In the genomic region with DNA sequence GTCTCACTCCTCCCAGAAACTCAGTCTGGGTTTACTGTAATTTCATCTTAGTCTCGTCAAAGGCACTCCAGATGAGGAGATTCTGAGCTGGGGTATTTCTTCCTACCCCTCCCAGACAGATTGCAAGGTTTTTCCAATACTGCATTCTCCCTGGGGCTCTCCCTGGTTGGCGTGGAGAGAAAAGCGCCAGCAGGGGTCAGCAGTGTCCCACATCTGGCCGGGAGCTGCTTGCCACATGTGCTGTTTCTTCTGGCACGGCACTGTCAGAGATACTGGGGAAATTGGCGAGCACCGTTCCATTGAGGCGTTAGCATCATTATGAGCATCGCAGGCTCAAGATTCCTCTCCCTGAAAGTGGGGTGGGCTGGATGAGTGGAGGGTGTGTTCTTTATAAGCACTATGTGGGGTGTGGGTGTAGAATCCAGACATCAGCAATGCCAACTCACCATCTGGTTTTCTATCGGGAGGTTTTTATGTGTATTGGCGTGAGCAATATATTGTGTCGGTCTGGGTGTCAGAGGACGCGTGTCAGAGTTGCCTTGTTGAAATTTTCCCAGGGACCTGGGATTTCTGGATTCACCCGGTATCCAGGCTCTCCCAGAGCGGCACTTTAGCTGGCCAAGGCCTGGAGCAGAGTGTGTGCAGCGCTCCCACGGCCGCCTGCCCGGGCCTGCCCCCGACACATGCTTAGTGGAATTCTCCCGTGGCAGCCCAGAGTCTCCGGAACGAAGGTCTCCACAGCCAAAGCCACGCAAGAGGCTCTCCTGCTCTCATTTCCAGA, we compare ENCODE assay signal across 8 cellular contexts. TPM values are rescaled to one million over a fixed set of nuclear protein-coding genes. Genes with fewer than 3 reads are reported as not detected.
DNase-seq lines count a peak whose midpoint lies in the region; ATAC-seq and TF ChIP-seq lines count a peak whose summit lies in the region.

No MANE protein-coding gene starts in this region.

- no peak overlapping the region for H2AFZ ChIP-seq in HCT116 (ENCODE audit: low read depth, low read length, poor library complexity, severe bottlenecking)

- H3K36me3 ChIP-seq in HCT116 (ENCODE audit: control insufficient read depth in 1 of 2, insufficient read depth in 2 of 2, low read length in 2 of 2) = no peaks in the 10 kb centered on the region

- DNase-seq in C1 segment of cervical spinal cord (lab: John Stamatoyannopoulos, UW) (peak in 11 of 14 donors; percentile 24 to 82 (median 70)), HCT116 (ENCODE audit: low read depth, low spot score) (peak; percentile 45), NCI-H774 (lab: John Stamatoyannopoulos, UW) (peak; percentile 55), cardiac septum (ENCODE audit: low spot score) (peak; percentile 90), putamen (ENCODE audit: low spot score) (peak; percentile 81)
- DNase-seq in activated naive CD8-positive, alpha-beta T cell treated with anti-CD3 and anti-CD28 coated beads for 36 hours = peak; percentile 36

- H3K79me2 ChIP-seq in HCT116 (ENCODE audit: insufficient read depth, low read length) = no peaks in the 10 kb centered on the region

- TF ChIP-seq CTCF in HCT116 (IDR thresholded peaks at IDR 0.05 in 2 of 3, conservative IDR thresholded peaks at IDR 0.05 in 1 of 3; ENCODE audit: borderline replicate concordance in 1 of 3, insufficient read depth in 1 of 3, low read depth in 2 of 3, low read length in 2 of 3) = peak; percentile 85 to 89 (median 87)

- H3K36me3 Mint-ChIP-seq in activated naive CD8-positive, alpha-beta T cell treated with anti-CD3 and anti-CD28 coated beads for 36 hours = peaks cover 10% of the 10 kb centered on the region

- no peaks in the 10 kb centered on the region for H4K20me1 ChIP-seq in HCT116 (ENCODE audit: insufficient read depth)

- TF ChIP-seq RAD21 in HCT116 (IDR thresholded peaks at IDR 0.05; ENCODE audit: low read depth) = peak; percentile 95

- intact Hi-C loops in HCT116 (cut with micrococcal nuclease) (loop anchor here (1.0 to 5.0 kb wide), 3 partner anchors 173 to 346 kb away; no protein-coding TSS in a partner anchor), cardiac septum (cut with DNase I) (loop anchor here (2.0 to 10.0 kb wide), 3 partner anchors 64 to 262 kb away; no protein-coding TSS in a partner anchor)

- peaks cover 4% of the 10 kb centered on the region for H3K27me3 Mint-ChIP-seq in activated naive CD8-positive, alpha-beta T cell treated with anti-CD3 and anti-CD28 coated beads for 36 hours

- H3K27ac ChIP-seq in HCT116 (ENCODE audit: low read depth, low read length) = no peak overlapping the region

- no peak for TF ChIP-seq POLR2A in HCT116 (IDR thresholded peaks at IDR 0.05; ENCODE audit: borderline replicate concordance, extremely low read depth, insufficient read depth, insufficient read length)
- TF ChIP-seq POLR2A in GM18505 (IDR thresholded peaks at IDR 0.05; ENCODE audit: borderline replicate concordance, extremely low read depth, insufficient read depth, insufficient read length) = no peak

- H3K4me1 ChIP-seq in HCT116 (ENCODE audit: control insufficient read depth in 1 of 2, insufficient read depth in 2 of 2, low read length in 2 of 2) = peaks cover 14 to 17% of the 10 kb centered on the region in 2 experiments

- H3K9me2 ChIP-seq in HCT116 (ENCODE audit: insufficient read depth) = no peaks in the 10 kb centered on the region

- no peaks in the 10 kb centered on the region for H3K9me3 Mint-ChIP-seq in activated naive CD8-positive, alpha-beta T cell treated with anti-CD3 and anti-CD28 coated beads for 36 hours

- no peaks in the 10 kb centered on the region for H3K9me3 ChIP-seq in HCT116 (ENCODE audit: control insufficient read depth in 1 of 2, insufficient read depth in 1 of 2, low read depth in 1 of 2, low read length in 2 of 2)

- POLR2A ChIA-PET in HCT116 (lab: Charles Lee) = no interaction called here

- RAD21 ChIA-PET in HCT116 (lab: Charles Lee; ENCODE audit: low non-redundant PET in 1 of 2, low total read pairs in 2 of 2, uncharacterized antibody in 2 of 2, unreplicated experiment in 2 of 2) = interaction anchor here (0.7 to 1.5 kb wide), 2 partner anchors 15 to 50 kb away, joined by 3 to 5 read pairs; no protein-coding TSS in a partner anchor

- no peaks in the 10 kb centered on the region for H3K27me3 ChIP-seq in HCT116 (ENCODE audit: insufficient read depth, low read length)

- CTCF ChIA-PET in HCT116 (lab: Charles Lee) = interaction anchor here (0.9 to 2.4 kb wide), 18 partner anchors 9 to 442 kb away, joined by 3 to 13 read pairs (median 5); partner anchors contain the start of gene IPO9

- H3K4me3 Mint-ChIP-seq in activated naive CD8-positive, alpha-beta T cell treated with anti-CD3 and anti-CD28 coated beads for 36 hours = no peak overlapping the region

- H3K4me1 Mint-ChIP-seq in activated naive CD8-positive, alpha-beta T cell treated with anti-CD3 and anti-CD28 coated beads for 36 hours = no peaks in the 10 kb centered on the region

- no peak overlapping the region for H3K9ac ChIP-seq in HCT116 (ENCODE audit: low read length)

- H3K4me3 ChIP-seq in HCT116 (replicated peaks in 1 of 2; ENCODE audit: low read depth in 1 of 2, low read length in 2 of 2) = no peak overlapping the region

- ATAC-seq in HCT116 = peak; percentile 97
- no peak for ATAC-seq in GM18505 (IDR thresholded peaks at IDR 0.05; ENCODE audit: unreplicated experiment)
- no peak for ATAC-seq in HG03159 (IDR thresholded peaks at IDR 0.05; ENCODE audit: unreplicated experiment)

- BruUV-seq in HCT116 (replicated peaks; lab: Mats Ljungman, UMichigan) = no TSS peak

- H3K27ac Mint-ChIP-seq in activated naive CD8-positive, alpha-beta T cell treated with anti-CD3 and anti-CD28 coated beads for 36 hours = no peak overlapping the region

- no peak overlapping the region for H3K4me2 ChIP-seq in HCT116 (ENCODE audit: low read length)

TF ChIP-seq in HCT116, 20 proteins besides CTCF, POLR2A, EP300 and RAD21:
- no peak for TF ChIP-seq EGR1 (IDR thresholded peaks at IDR 0.05; ENCODE audit: low read depth)
- TF ChIP-seq, protein P1, sequence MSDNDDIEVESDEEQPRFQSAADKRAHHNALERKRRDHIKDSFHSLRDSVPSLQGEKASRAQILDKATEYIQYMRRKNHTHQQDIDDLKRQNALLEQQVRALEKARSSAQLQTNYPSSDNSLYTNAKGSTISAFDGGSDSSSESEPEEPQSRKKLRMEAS (IDR thresholded peaks at IDR 0.05) = peak; percentile 69; the same call in 1 of the 2 replicates
TF ChIP-seq in HCT116: peak in this region for 1.

RNA-seq across cellular contexts. Expression of gene NAV1, which starts 8.0 kb away (rescaled TPM):
- 22.8 TPM for total RNA-seq in HCT116 (2021; ENCODE audit: unreplicated experiment)
- 9.8 and 11.3 TPM in 2 replicates for polyA plus RNA-seq in HCT116 (2012)
- total RNA-seq in activated naive CD8-positive, alpha-beta T cell treated with anti-CD3 and anti-CD28 coated beads for 36 hours = 1 to 10 TPM; 1.3 TPM
- total RNA-seq in cardiac septum = 86.6 TPM

RNA-seq across cellular contexts. Expression of gene CSRP1, which starts 24.0 kb away (rescaled TPM):
- 51.7 TPM for total RNA-seq in HCT116 (2021; ENCODE audit: unreplicated experiment)
- polyA plus RNA-seq in HCT116 (2012) = 77.6 and 98.9 TPM in 2 replicates
- total RNA-seq in activated naive CD8-positive, alpha-beta T cell treated with anti-CD3 and anti-CD28 coated beads for 36 hours = 10 to 100 TPM; 57.0 to 59.1 TPM
- 71.7 TPM for total RNA-seq in cardiac septum

Comparison
In these comparisons a context has a peak if more than half of its experiments do, and no peak if none do; other contexts are left out.
1. DNase-seq: peak in every context shown above with its lines; median percentile 90 in cardiac septum; 81 in putamen; 70 in C1 segment of cervical spinal cord; 55 in NCI-H774; 45 in HCT116; 36 in activated naive CD8-positive, alpha-beta T cell treated with anti-CD3 and anti-CD28 coated beads for 36 hours.
2. RNA of gene NAV1, which starts 8.0 kb away (total RNA-seq): 86.6 TPM in cardiac septum (single experiment) and 22.8 TPM in HCT116 (single experiment); 1.3 TPM in activated naive CD8-positive, alpha-beta T cell treated with anti-CD3 and anti-CD28 coated beads for 36 hours; every median in the first group is over 10 times any median in the second.